In genomic region chr1:219783605-219784004, GRCh38 we compare ENCODE assay signal across 15 cellular contexts.
"Had no signal": no experiment of that assay in that cellular context is flagged by ENCODE, and none has a peak within 500 bp of the region (broad histone marks: within the 10 kb centered on the region; RNA-seq: fewer than 3 reads in every experiment).

No MANE protein-coding gene starts in this region.

- ATAC-seq: esophagus mucosa, gastroesophageal sphincter, heart left ventricle had no signal

- H3K27ac ChIP-seq: gastroesophageal sphincter, heart left ventricle, tibial artery had no signal

- H3K27me3 ChIP-seq: gastroesophageal sphincter, heart left ventricle, tibial artery, uterus had no signal

- H3K36me3 ChIP-seq: gastroesophageal sphincter, heart left ventricle, tibial artery, uterus had no signal

- H3K4me3 ChIP-seq: gastroesophageal sphincter, heart left ventricle, tibial artery, uterus had no signal

- H3K9me3 ChIP-seq: gastroesophageal sphincter, tibial artery, uterus had no signal

- DNase-seq: activated CD4-positive, alpha-beta T cell treated with anti-CD3 and anti-CD28 coated beads, Interleukin-2, amount 50 U/mL, for 48 hours; activated naive CD8-positive, alpha-beta T cell treated with anti-CD3 and anti-CD28 coated beads for 36 hours; amniotic stem cell; effector CD8-positive, alpha-beta T cell; heart left ventricle; kidney; nucleus accumbens; stimulated activated CD4-positive, alpha-beta T cell treated with anti-CD3 and anti-CD28 coated beads, Interleukin-12 subunit alpha, Interleukin-12 subunit beta, amount 100 ng/mL, for 4 hours; stimulated activated CD4-positive, alpha-beta T cell treated with anti-CD3 and anti-CD28 coated beads, Interleukin-1b, Interleukin-23, amount 100 ng/mL, for 48 hours; stimulated activated CD8-positive, alpha-beta memory T cell treated with anti-CD3 and anti-CD28 coated beads, Interleukin-4, amount 100 ng/mL, for 48 hours; stimulated activated naive CD4-positive, alpha-beta T cell; tibial artery; uterus had no signal
